In the genomic region with DNA sequence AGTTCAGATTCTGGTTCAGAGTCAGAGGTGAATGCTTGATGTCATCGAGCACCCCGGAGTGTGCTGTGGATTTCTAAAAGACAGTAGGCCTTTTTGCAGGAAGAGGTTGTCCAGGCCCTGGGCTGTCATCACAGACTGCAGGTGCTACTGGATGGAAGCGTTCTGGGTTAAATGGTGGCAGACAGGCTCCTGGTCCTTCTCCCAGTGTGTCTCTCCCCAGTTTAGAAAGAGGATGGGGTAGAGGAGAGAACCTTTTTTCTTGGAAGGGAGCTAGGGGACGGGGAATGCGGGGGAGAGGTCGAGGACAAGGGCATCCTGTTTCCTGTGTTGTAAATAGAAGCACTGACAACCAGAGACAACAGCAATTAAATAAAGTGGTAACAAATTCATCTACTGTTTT, we compare ENCODE assay signal across 15 cellular contexts.
"Had no signal": no experiment of that assay in that cellular context is flagged by ENCODE, and none has a peak within 500 bp of the region (broad histone marks: within the 10 kb centered on the region; RNA-seq: fewer than 3 reads in every experiment).

No MANE protein-coding gene starts in this region.

- H3K4me3 ChIP-seq: dorsolateral prefrontal cortex, transverse colon, uterus had no signal

- H3K27ac ChIP-seq: dorsolateral prefrontal cortex, foreskin keratinocyte, transverse colon, uterus, WERI-Rb-1 had no signal

- ATAC-seq: foreskin keratinocyte; natural killer cell treated with Interleukin-12 subunit alpha and Interleukin-12 subunit beta and Interleukin-15 and Interleukin-18, amount 100 ng/mL, for 72 hours had no signal

- H3K9me3 ChIP-seq: transverse colon, uterus had no signal

- H3K27me3 ChIP-seq: dorsolateral prefrontal cortex, foreskin keratinocyte, transverse colon, uterus had no signal

- H3K4me1 ChIP-seq: foreskin keratinocyte, transverse colon, uterus had no signal

- DNase-seq: activated CD4-positive, alpha-beta T cell treated with anti-CD3 and anti-CD28 coated beads, Interleukin-2, amount 50 U/mL, for 48 hours; activated naive CD4-positive, alpha-beta T cell; activated naive CD8-positive, alpha-beta T cell treated with anti-CD3 and anti-CD28 coated beads for 36 hours; activated T-cell treated with anti-CD3 and anti-CD28 coated beads for 4 hours; amniotic stem cell; dorsolateral prefrontal cortex; foreskin keratinocyte; hypothalamus; kidney; nucleus accumbens; stimulated activated CD4-positive, alpha-beta T cell treated with anti-CD3 and anti-CD28 coated beads, Interleukin-2, amount 100 ng/mL, for 24 hours; transverse colon; uterus; WERI-Rb-1 had no signal

- H3K36me3 ChIP-seq: transverse colon, uterus had no signal
